In genomic region chr7:70635633-70636032, GRCh38 we compare ENCODE assay signal across 13 cellular contexts.
DNase-seq lines count a peak whose midpoint lies in the region; ATAC-seq and TF ChIP-seq lines count a peak whose summit lies in the region.
"Had no signal": no experiment of that assay in that cellular context is flagged by ENCODE, and none has a peak within 500 bp of the region (broad histone marks: within the 10 kb centered on the region; RNA-seq: fewer than 3 reads in every experiment).

No MANE protein-coding gene starts in this region.

- H3K4me3 Mint-ChIP-seq in WTC11, result no peak overlapping the region
- H3K4me3 Mint-ChIP-seq: CD4-positive, CD25-positive, alpha-beta regulatory T cell had no signal

- POLR2A ChIA-PET in WTC11 (lab: Charles Lee), result no interaction called here

- H3K4me1 ChIP-seq in BE2C, result peaks cover 4% of the 10 kb centered on the region
- H3K4me1 ChIP-seq: A549, BLaER1 had no signal

- TF ChIP-seq CTCF in BE2C (IDR thresholded peaks at IDR 0.05; ENCODE audit: low read depth, low read length) (0 out of 2 replicates have a peak, but pooled peaks have one; percentile 5), WTC11 (IDR thresholded peaks at IDR 0.05) (no peak), fibroblast of mammary gland (conservative IDR thresholded peaks at IDR 0.05; ENCODE audit: control insufficient read depth, insufficient read depth, low read depth, low read length) (no peak)

- H3K36me3 Mint-ChIP-seq in WTC11, result no peaks in the 10 kb centered on the region
- H3K36me3 Mint-ChIP-seq: CD4-positive, CD25-positive, alpha-beta regulatory T cell had no signal

- peaks cover 34% of the 10 kb centered on the region for H3K4me1 Mint-ChIP-seq in WTC11
- H3K4me1 Mint-ChIP-seq: CD4-positive, CD25-positive, alpha-beta regulatory T cell had no signal

- ATAC-seq in WTC11, result no peak
- no peak for ATAC-seq in HG03196 (IDR thresholded peaks at IDR 0.05; ENCODE audit: unreplicated experiment)
- no peak for ATAC-seq in HG02884 (IDR thresholded peaks at IDR 0.05; ENCODE audit: unreplicated experiment)
- ATAC-seq: A549 had no signal

- DNase-seq in BE2C, result no peak
- peak; percentile 25 for DNase-seq in ELR (ENCODE audit: low read depth)
- DNase-seq in WTC11 (ENCODE audit: low spot score), result no peak
- peak; percentile 6 for DNase-seq in fibroblast of mammary gland (ENCODE audit: low read depth)
- DNase-seq in HuH-7 (ENCODE audit: low spot score), result no peak
- no peak for DNase-seq in NCI-H82 treated with DMSO at 0.1 percent for 48 hours (lab: John Stamatoyannopoulos, UW; ENCODE audit: unreplicated experiment)
- DNase-seq: CD4-positive, CD25-positive, alpha-beta regulatory T cell; DMS79; H7 had no signal

- H3K27me3 Mint-ChIP-seq in WTC11 (ENCODE audit: low read depth), result peaks cover 12% of the 10 kb centered on the region
- H3K27me3 Mint-ChIP-seq: CD4-positive, CD25-positive, alpha-beta regulatory T cell had no signal

- no peak overlapping the region for H3K27ac Mint-ChIP-seq in WTC11

- CTCF ChIA-PET in WTC11 (lab: Charles Lee), result no interaction called here

- H3K36me3 ChIP-seq in BE2C, result no peaks in the 10 kb centered on the region

- no peaks in the 10 kb centered on the region for H3K9me3 ChIP-seq in BE2C
- H3K9me3 ChIP-seq: A549 had no signal

- no peaks in the 10 kb centered on the region for H3K27me3 ChIP-seq in BE2C
- H3K27me3 ChIP-seq: BLaER1 had no signal

- H3K4me3 ChIP-seq in BE2C (ENCODE audit: low read depth, low read length), result no peak overlapping the region
- no peak overlapping the region for H3K4me3 ChIP-seq in fibroblast of mammary gland (ENCODE audit: control insufficient read depth, low read depth, low read length)
- H3K4me3 ChIP-seq: A549, BLaER1 had no signal

- H3K9me3 Mint-ChIP-seq in WTC11, result no peaks in the 10 kb centered on the region

TF ChIP-seq in WTC11, 78 proteins besides CTCF, POLR2A, EP300 and RAD21:
- TF ChIP-seq ZNF317 (CRISPR knock-in tag; IDR thresholded peaks at IDR 0.05; ENCODE audit: borderline replicate concordance, low read depth) (peak; percentile 79), ZNF263 (CRISPR knock-in tag; IDR thresholded peaks at IDR 0.05; ENCODE audit: low read depth) (no peak), PREB (CRISPR knock-in tag; IDR thresholded peaks at IDR 0.05; ENCODE audit: borderline replicate concordance) (no peak)

Comparison
In these comparisons a context has a peak if more than half of its experiments do, and no peak if none do; other contexts are left out.
1. DNase-seq: peak in ELR (single experiment) and fibroblast of mammary gland (single experiment); none in BE2C (single experiment), WTC11 (single experiment), HuH-7 (single experiment) and NCI-H82 treated with DMSO at 0.1 percent for 48 hours (single experiment).